Comparison of ENCODE assay signal across 8 cellular contexts in the genomic region with DNA sequence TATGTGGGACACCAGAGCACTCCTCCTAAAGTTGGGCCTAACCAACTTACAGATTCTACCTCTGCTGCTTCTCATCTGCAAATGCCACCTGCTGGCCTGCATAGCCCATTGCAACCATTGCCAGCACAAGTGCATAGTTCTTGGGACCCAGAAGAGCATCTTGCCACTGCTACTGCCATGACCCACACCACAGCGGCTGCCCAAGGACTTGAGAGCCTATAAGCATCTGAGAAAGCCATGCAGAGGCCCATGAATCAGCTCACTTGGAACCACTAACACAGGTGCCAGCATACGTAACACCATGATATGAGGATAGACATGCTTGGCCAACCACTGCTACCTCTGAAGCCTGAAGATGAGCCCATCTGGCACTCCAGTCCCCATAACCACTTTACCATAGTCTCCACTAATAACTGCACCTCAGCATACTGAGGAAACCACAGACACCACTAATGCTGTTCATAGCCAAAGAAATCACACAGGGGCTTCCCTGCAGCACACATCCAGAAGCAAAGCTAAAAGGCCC.
DNase-seq lines count a peak whose midpoint lies in the region; ATAC-seq and TF ChIP-seq lines count a peak whose summit lies in the region.

No MANE protein-coding gene starts in this region.

- no peaks in the 10 kb centered on the region for H3K4me1 ChIP-seq in left lung

- POLR2A ChIA-PET in HEK293T (lab: Yijun Ruan, JAX) = no interaction called here

- no peak overlapping the region for H3K27ac Mint-ChIP-seq in stimulated activated effector memory CD8-positive, alpha-beta T cell treated with anti-CD3 and anti-CD28 coated beads, Interleukin-12 subunit alpha, Interleukin-12 subunit beta, amount 100 ng/mL, for 72 hours

- H3K4me3 ChIP-seq in left lung = no peak overlapping the region

- H3K27ac ChIP-seq in left lung = no peak overlapping the region

- H3K4me3 Mint-ChIP-seq in stimulated activated effector memory CD8-positive, alpha-beta T cell treated with anti-CD3 and anti-CD28 coated beads, Interleukin-12 subunit alpha, Interleukin-12 subunit beta, amount 100 ng/mL, for 72 hours = no peak overlapping the region

- no peaks in the 10 kb centered on the region for H3K36me3 ChIP-seq in left lung

- intact Hi-C loops in left lung (cut with DNase I) = no loop called here

- ATAC-seq in GM18520 (IDR thresholded peaks at IDR 0.05; ENCODE audit: unreplicated experiment) (peak; percentile 92), left lung (peak; percentile 19)
- ATAC-seq in stimulated activated effector memory CD8-positive, alpha-beta T cell treated with anti-CD3 and anti-CD28 coated beads, Interleukin-12 subunit alpha, Interleukin-12 subunit beta, amount 100 ng/mL, for 72 hours = no peak

- CTCF ChIA-PET in HEK293T (lab: Yijun Ruan, JAX) = no interaction called here

- peaks cover 0 to 7% of the 10 kb centered on the region in 2 donors for H3K27me3 ChIP-seq in left lung

- no peaks in the 10 kb centered on the region for H3K4me1 Mint-ChIP-seq in stimulated activated effector memory CD8-positive, alpha-beta T cell treated with anti-CD3 and anti-CD28 coated beads, Interleukin-12 subunit alpha, Interleukin-12 subunit beta, amount 100 ng/mL, for 72 hours

- DNase-seq in HEK293T (ENCODE audit: extremely low spot score) = peak; percentile 53
- no peak for DNase-seq in left lung
- no peak for DNase-seq in superior temporal gyrus (ENCODE audit: extremely low spot score)
- no peak for DNase-seq in stimulated activated CD4-positive, alpha-beta T cell treated with anti-CD3 and anti-CD28 coated beads, Interleukin-4, amount 100 ng/mL, for 4 hours
- DNase-seq in activated CD8-positive, alpha-beta memory T cell treated with anti-CD3 and anti-CD28 coated beads, Interleukin-2, amount 50 U/mL, for 48 hours = no peak
- DNase-seq in stimulated activated effector memory CD8-positive, alpha-beta T cell treated with anti-CD3 and anti-CD28 coated beads, Interleukin-12 subunit alpha, Interleukin-12 subunit beta, amount 100 ng/mL, for 72 hours (ENCODE audit: low spot score in 2 of 2) = no peak

- TF ChIP-seq CTCF in LNCAP (IDR thresholded peaks at IDR 0.05) = peak; percentile 32; the same call in 1 of the 2 replicates
- no peak for TF ChIP-seq CTCF in left lung (IDR thresholded peaks at IDR 0.05)

- no peaks in the 10 kb centered on the region for H3K36me3 Mint-ChIP-seq in stimulated activated effector memory CD8-positive, alpha-beta T cell treated with anti-CD3 and anti-CD28 coated beads, Interleukin-12 subunit alpha, Interleukin-12 subunit beta, amount 100 ng/mL, for 72 hours

- peaks cover 8% of the 10 kb centered on the region for H3K9me3 Mint-ChIP-seq in stimulated activated effector memory CD8-positive, alpha-beta T cell treated with anti-CD3 and anti-CD28 coated beads, Interleukin-12 subunit alpha, Interleukin-12 subunit beta, amount 100 ng/mL, for 72 hours

- no peaks in the 10 kb centered on the region for H3K9me3 ChIP-seq in left lung

TF ChIP-seq in HEK293T, 16 proteins besides CTCF, POLR2A, EP300 and RAD21:
- TF ChIP-seq, protein P1, sequence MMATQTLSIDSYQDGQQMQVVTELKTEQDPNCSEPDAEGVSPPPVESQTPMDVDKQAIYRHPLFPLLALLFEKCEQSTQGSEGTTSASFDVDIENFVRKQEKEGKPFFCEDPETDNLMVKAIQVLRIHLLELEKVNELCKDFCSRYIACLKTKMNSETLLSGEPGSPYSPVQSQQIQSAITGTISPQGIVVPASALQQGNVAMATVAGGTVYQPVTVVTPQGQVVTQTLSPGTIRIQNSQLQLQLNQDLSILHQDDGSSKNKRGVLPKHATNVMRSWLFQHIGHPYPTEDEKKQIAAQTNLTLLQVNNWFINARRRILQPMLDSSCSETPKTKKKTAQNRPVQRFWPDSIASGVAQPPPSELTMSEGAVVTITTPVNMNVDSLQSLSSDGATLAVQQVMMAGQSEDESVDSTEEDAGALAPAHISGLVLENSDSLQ (IDR thresholded peaks at IDR 0.05) = no peak
- TF ChIP-seq NFRKB (IDR thresholded peaks at IDR 0.05) = no peak
- TF ChIP-seq TARDBP (IDR thresholded peaks at IDR 0.05) = no peak
- TF ChIP-seq SP1 (IDR thresholded peaks at IDR 0.05) = no peak
- TF ChIP-seq ELF4 (IDR thresholded peaks at IDR 0.05) = no peak
- TF ChIP-seq FOXM1 (IDR thresholded peaks at IDR 0.05; ENCODE audit: borderline replicate concordance) = no peak
- no peak for TF ChIP-seq SUZ12 (IDR thresholded peaks at IDR 0.05)
- TF ChIP-seq ZNF384 (IDR thresholded peaks at IDR 0.05) = no peak
- TF ChIP-seq HDGF (IDR thresholded peaks at IDR 0.05; ENCODE audit: borderline replicate concordance) = no peak
- no peak for TF ChIP-seq LEF1 (IDR thresholded peaks at IDR 0.05; ENCODE audit: borderline replicate concordance)
- no peak for TF ChIP-seq FOXA1 (IDR thresholded peaks at IDR 0.05)
- TF ChIP-seq L3MBTL2 (conservative IDR thresholded peaks at IDR 0.05) = no peak
- TF ChIP-seq FOXK2 (IDR thresholded peaks at IDR 0.05) = no peak
- no peak for TF ChIP-seq ARNT (IDR thresholded peaks at IDR 0.05)
- TF ChIP-seq BHLHE40 (IDR thresholded peaks at IDR 0.05; ENCODE audit: borderline replicate concordance) = no peak
- no peak for TF ChIP-seq CTBP1 (IDR thresholded peaks at IDR 0.05; ENCODE audit: borderline replicate concordance)
